1 cellular context compared by ENCODE assay signal in genomic region chr1:171434717-171435346, GRCh38.
A peak's percentile ranks its signal among the peaks of the same experiment; 100 is the strongest.
TF ChIP-seq lines count a peak whose summit lies in the region.

No MANE protein-coding gene starts in this region.

TF ChIP-seq in IMR-90, 13 proteins besides CTCF, POLR2A, EP300 and RAD21 (continued from another document):
- no peak for TF ChIP-seq MXI1 (IDR thresholded peaks at IDR 0.05; ENCODE audit: borderline replicate concordance, low read depth, low read length)
- TF ChIP-seq MAFK (IDR thresholded peaks at IDR 0.05; ENCODE audit: low read depth, low read length): no peak
- peak; percentile 80 for TF ChIP-seq CEBPB (IDR thresholded peaks at IDR 0.05; ENCODE audit: low read depth, low read length)
TF ChIP-seq in IMR-90: peak in this region for 2.
